ENCODE assay signal across 22 cellular contexts in the genomic region with DNA sequence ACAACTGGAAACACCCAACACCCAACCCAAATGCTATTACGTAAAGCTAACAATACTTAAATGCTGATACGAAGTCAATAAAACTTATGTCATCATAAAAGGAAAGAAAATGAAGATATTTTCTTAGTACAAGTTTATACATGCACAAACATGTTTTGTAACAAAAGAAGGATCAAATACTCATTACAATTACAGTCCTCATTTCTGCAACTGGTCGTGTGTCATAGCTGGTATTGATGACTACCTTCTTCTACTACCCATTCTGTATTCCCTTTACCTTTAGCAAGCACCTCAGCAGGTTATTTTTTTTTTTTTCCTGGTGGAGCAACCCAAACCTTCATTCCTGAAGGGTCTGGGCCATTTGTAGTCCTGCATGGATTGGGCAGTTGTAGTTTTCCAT.
"Had no signal": no experiment of that assay in that cellular context is flagged by ENCODE, and none has a peak within 500 bp of the region (broad histone marks: within the 10 kb centered on the region; RNA-seq: fewer than 3 reads in every experiment).

No MANE protein-coding gene starts in this region.

- H3K27ac ChIP-seq: coronary artery, dorsolateral prefrontal cortex, esophagus muscularis mucosa, gastrocnemius medialis, heart right ventricle, left lung, lower lobe of right lung had no signal

- H3K9me3 ChIP-seq: esophagus muscularis mucosa, gastrocnemius medialis, heart right ventricle, left lung had no signal

- ATAC-seq: gastrocnemius medialis, heart right ventricle, left cardiac atrium, left lung, left ventricle myocardium superior, lower lobe of right lung had no signal

- FAIRE-seq: colon, endothelial cell of umbilical vein, islet of Langerhans, keratinocyte had no signal

- H3K27me3 ChIP-seq: dorsolateral prefrontal cortex, esophagus muscularis mucosa, gastrocnemius medialis, heart right ventricle, left lung had no signal

- H3K36me3 ChIP-seq: esophagus muscularis mucosa, gastrocnemius medialis, heart right ventricle, left lung, lower lobe of right lung had no signal

- DNase-seq: dermis blood vessel endothelial cell; dorsolateral prefrontal cortex; effector CD4-positive, alpha-beta T cell; effector memory CD4-positive, alpha-beta T cell; foreskin melanocyte; gastrocnemius medialis; glutamatergic neuron; head of caudate nucleus; heart right ventricle; hippocampal formation; left cardiac atrium; left lung; left ventricle myocardium superior; lower lobe of right lung; mesendoderm; midbrain had no signal

- H3K4me1 ChIP-seq: esophagus muscularis mucosa, gastrocnemius medialis, heart right ventricle, left lung, lower lobe of right lung had no signal

- H3K4me3 ChIP-seq: coronary artery, dorsolateral prefrontal cortex, esophagus muscularis mucosa, gastrocnemius medialis, heart right ventricle, left lung, lower lobe of right lung had no signal
